8 cellular contexts compared by ENCODE assay signal in the genomic region with DNA sequence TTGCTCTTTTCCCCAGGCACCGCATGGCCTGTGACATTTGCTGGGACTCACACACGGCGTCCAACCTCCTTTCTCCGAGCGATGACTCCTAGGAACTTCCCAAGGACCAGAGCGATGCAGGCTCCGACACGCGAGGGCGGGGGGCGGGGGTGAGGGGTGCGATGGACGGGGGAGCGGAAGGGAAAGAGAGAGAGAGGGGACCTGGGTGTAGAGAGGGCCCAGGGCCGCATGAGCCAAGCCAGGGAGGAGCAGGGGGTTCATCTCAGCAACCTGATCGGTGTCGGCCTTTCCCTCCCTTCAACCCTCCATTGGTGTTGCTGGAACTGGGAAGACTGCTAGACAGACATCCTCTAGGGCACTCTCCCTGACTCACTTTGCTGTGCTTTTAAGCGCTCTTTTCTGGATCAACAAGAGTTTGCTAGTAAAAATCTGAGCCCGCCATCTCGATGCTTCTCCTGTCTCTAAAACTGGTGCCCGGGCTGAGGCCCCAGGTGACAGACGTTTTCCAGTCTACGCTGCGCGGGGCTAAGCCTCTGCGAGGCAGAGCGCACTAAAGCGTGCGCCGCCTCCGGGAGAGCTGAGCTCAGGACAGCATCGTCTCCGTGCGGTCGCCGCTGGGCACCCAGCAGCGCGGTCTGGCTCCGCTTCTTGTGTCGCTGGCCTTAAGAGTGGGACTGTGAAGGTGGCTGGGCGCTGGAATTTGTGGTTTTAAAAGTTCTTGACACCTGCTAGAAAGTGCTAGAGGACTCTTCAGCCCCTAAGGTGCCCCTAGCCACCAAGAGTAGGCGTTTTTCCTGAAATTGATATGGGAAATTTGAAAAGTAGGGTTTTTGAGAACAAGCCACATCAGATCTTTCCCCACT. TPM values are rescaled to one million over a fixed set of nuclear protein-coding genes. Genes with fewer than 3 reads are reported as not detected.
DNase-seq lines count a peak whose midpoint lies in the region; ATAC-seq and TF ChIP-seq lines count a peak whose summit lies in the region.

No MANE protein-coding gene starts in this region.

- ATAC-seq in GM21367 (IDR thresholded peaks at IDR 0.05; ENCODE audit: unreplicated experiment) = peak; percentile 29
- ATAC-seq in activated CD8-positive, alpha-beta memory T cell treated with anti-CD3 and anti-CD28 coated beads, Interleukin-2, amount 10 ng/mL, durations not matched to agents 7 days and 5 days = peak; percentile 38
- ATAC-seq in heart right ventricle = peak in 7 of 8 donors; percentile 32 to 73 (median 64)
- no peak for ATAC-seq in HG03571 (IDR thresholded peaks at IDR 0.05; ENCODE audit: unreplicated experiment)
- ATAC-seq in GM18909 (IDR thresholded peaks at IDR 0.05; ENCODE audit: poor library complexity, unreplicated experiment) = no peak

- peak overlapping the region; percentile 76 for H3K4me2 ChIP-seq in skeletal muscle satellite cell (ENCODE audit: low read length)

- peaks cover 91% of the 10 kb centered on the region for H3K27me3 Mint-ChIP-seq in activated CD8-positive, alpha-beta memory T cell treated with anti-CD3 and anti-CD28 coated beads, Interleukin-2, amount 10 ng/mL, durations not matched to agents 7 days and 5 days

- H3K9me3 Mint-ChIP-seq in activated CD8-positive, alpha-beta memory T cell treated with anti-CD3 and anti-CD28 coated beads, Interleukin-2, amount 10 ng/mL, durations not matched to agents 7 days and 5 days (ENCODE audit: low read depth) = no peaks in the 10 kb centered on the region

- H3K4me3 Mint-ChIP-seq in activated CD8-positive, alpha-beta memory T cell treated with anti-CD3 and anti-CD28 coated beads, Interleukin-2, amount 10 ng/mL, durations not matched to agents 7 days and 5 days = no peak overlapping the region

- no peaks in the 10 kb centered on the region for H3K9me3 ChIP-seq in heart right ventricle
- H3K9me3 ChIP-seq in skeletal muscle satellite cell (replicated peaks; ENCODE audit: low read length) = no peaks in the 10 kb centered on the region

- peak; percentile 46 for DNase-seq in activated CD8-positive, alpha-beta memory T cell treated with anti-CD3 and anti-CD28 coated beads, Interleukin-2, amount 10 ng/mL, durations not matched to agents 7 days and 5 days
- DNase-seq in heart right ventricle (peak in 1 of 2 donors; percentile 29), T1000 (lab: John Stamatoyannopoulos, UW) (no peak), Kasumi-1 (lab: John Stamatoyannopoulos, UW) (no peak)

- TF ChIP-seq CTCF in heart right ventricle (IDR thresholded peaks at IDR 0.05) = peak in 3 of 9 donors; percentile 16 to 29 (median 17)

- H3K27ac Mint-ChIP-seq in activated CD8-positive, alpha-beta memory T cell treated with anti-CD3 and anti-CD28 coated beads, Interleukin-2, amount 10 ng/mL, durations not matched to agents 7 days and 5 days = no peak overlapping the region

- WGBS in heart right ventricle, 2 donors = 6 to 7% methylated on average over 41 to 42 of the region's 42 CpGs

- no peak overlapping the region for H3K27ac ChIP-seq in heart right ventricle

- H3K4me3 ChIP-seq in heart right ventricle (peak overlapping the region in 9 of 10 donors; percentile 15 to 41 (median 25)), skeletal muscle satellite cell (ENCODE audit: low read length) (peak overlapping the region; percentile 55)

- peaks cover 0 to 81% (median 28%) of the 10 kb centered on the region in 7 donors for H3K27me3 ChIP-seq in heart right ventricle
- H3K27me3 ChIP-seq in skeletal muscle satellite cell (ENCODE audit: control insufficient read depth, insufficient read depth, low read length) = no peaks in the 10 kb centered on the region

- CTCF ChIA-PET in activated CD8-positive, alpha-beta memory T cell treated with anti-CD3 and anti-CD28 coated beads, Interleukin-2, amount 10 ng/mL, durations not matched to agents 7 days and 5 days (lab: Charles Lee) = no interaction called here

- H3K4me1 Mint-ChIP-seq in activated CD8-positive, alpha-beta memory T cell treated with anti-CD3 and anti-CD28 coated beads, Interleukin-2, amount 10 ng/mL, durations not matched to agents 7 days and 5 days = peaks cover 21% of the 10 kb centered on the region

- H3K36me3 ChIP-seq in heart right ventricle (no peaks in the 10 kb centered on the region), skeletal muscle satellite cell (ENCODE audit: insufficient read depth, low read length) (no peaks in the 10 kb centered on the region)

- peaks cover 0 to 37% (median 8%) of the 10 kb centered on the region in 9 donors for H3K4me1 ChIP-seq in heart right ventricle
- H3K4me1 ChIP-seq in skeletal muscle satellite cell (ENCODE audit: control insufficient read depth, insufficient read depth, low read length) = peaks cover 39% of the 10 kb centered on the region

- H3K9ac ChIP-seq in skeletal muscle satellite cell (ENCODE audit: low read depth, low read length) = peak overlapping the region; percentile 2

- intact Hi-C loops in heart right ventricle (cut with DNase I) = loop anchor here in 3 of 10 donors (5.0 to 10.0 kb wide), 3 partner anchors 156 to 316 kb away; no protein-coding TSS in a partner anchor

- H3K36me3 Mint-ChIP-seq in activated CD8-positive, alpha-beta memory T cell treated with anti-CD3 and anti-CD28 coated beads, Interleukin-2, amount 10 ng/mL, durations not matched to agents 7 days and 5 days = no peaks in the 10 kb centered on the region

RNA-seq across cellular contexts. Expression of a gene that starts 1.0 kb away (rescaled TPM):
- total RNA-seq in activated CD8-positive, alpha-beta memory T cell treated with anti-CD3 and anti-CD28 coated beads, Interleukin-2, amount 10 ng/mL, durations not matched to agents 7 days and 5 days = under 1 TPM; 0.20 to 0.40 TPM
- total RNA-seq in heart right ventricle = 1 to 10 TPM; 3.1 to 8.5 (median 4.5) TPM
- polyA plus RNA-seq in heart right ventricle = 1 to 10 TPM; 2.8 to 8.7 TPM
- total RNA-seq in skeletal muscle satellite cell (2012; rRNA removed) = 5.3 and 11.1 TPM in 2 replicates

RNA-seq across cellular contexts. Expression of a gene that starts 21.6 kb away (rescaled TPM):
- 10 to 100 TPM; 28.4 to 46.6 TPM for total RNA-seq in activated CD8-positive, alpha-beta memory T cell treated with anti-CD3 and anti-CD28 coated beads, Interleukin-2, amount 10 ng/mL, durations not matched to agents 7 days and 5 days
- 10 to 100 TPM; 11.2 to 15.8 (median 13.6) TPM for total RNA-seq in heart right ventricle
- polyA plus RNA-seq in heart right ventricle = 1 to 10 TPM; 3.2 to 6.9 TPM
- total RNA-seq in skeletal muscle satellite cell (2012; rRNA removed) = 79.5 and 81.4 TPM in 2 replicates

Comparison
In these comparisons a context has a peak if more than half of its experiments do, and no peak if none do; other contexts are left out.
1. ATAC-seq: peak in GM21367 (single experiment), activated CD8-positive, alpha-beta memory T cell treated with anti-CD3 and anti-CD28 coated beads, Interleukin-2, amount 10 ng/mL, durations not matched to agents 7 days and 5 days (single experiment) and heart right ventricle (7 of 8); none in HG03571 (single experiment) and GM18909 (single experiment).